In the genomic region with DNA sequence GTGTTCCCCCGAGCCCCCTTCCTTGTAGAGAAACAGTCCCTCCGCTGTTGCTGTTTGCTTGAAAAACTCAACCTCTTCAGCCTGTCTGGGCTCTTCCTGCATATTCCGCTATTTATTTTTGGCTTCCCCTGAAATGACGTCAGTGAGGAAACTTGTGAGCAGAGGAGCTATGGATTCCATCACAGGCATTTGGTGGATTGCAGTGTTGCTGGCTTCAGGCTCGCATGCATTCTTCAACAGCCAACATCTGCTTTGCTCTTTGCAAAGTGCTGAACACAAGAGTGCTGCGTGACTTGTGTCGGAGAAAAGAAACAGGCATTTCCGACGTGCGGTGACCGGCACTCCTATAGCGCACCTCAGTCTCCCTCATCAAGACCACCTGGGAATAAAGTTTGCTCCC, we compare ENCODE assay signal across 12 cellular contexts.
DNase-seq lines count a peak whose midpoint lies in the region; ATAC-seq and TF ChIP-seq lines count a peak whose summit lies in the region.
"Had no signal": no experiment of that assay in that cellular context is flagged by ENCODE, and none has a peak within 500 bp of the region (broad histone marks: within the 10 kb centered on the region; RNA-seq: fewer than 3 reads in every experiment).

No MANE protein-coding gene starts in this region.

- H3K4me3 ChIP-seq in WI38 (ENCODE audit: low read depth, low read length) (peak overlapping the region; percentile 20), cardiac muscle cell (no peak overlapping the region), ovary (no peak overlapping the region), osteoblast (ENCODE audit: insufficient read depth, low read length) (no peak overlapping the region)

- WGBS in ovary, 3 donors: 29 to 32% (median 29%) methylated on average over 12 of the region's 12 CpGs

- DNase-seq in AG08396 (ENCODE audit: low spot score) (peak; percentile 74), cardiac muscle cell (ENCODE audit: low read depth in 1 of 2, low spot score in 1 of 2) (peak; percentile 54 to 89), ovary (peak in 3 of 5 donors; percentile 42 to 53 (median 44)), OCI-M1 (lab: John Stamatoyannopoulos, UW) (no peak), osteoblast (ENCODE audit: insufficient read length, low spot score, missing footprints) (no peak)
- DNase-seq in stimulated activated CD4-positive, alpha-beta T cell treated with anti-CD3 and anti-CD28 coated beads, Interleukin-4, amount 100 ng/mL, for 4 hours: no peak
- DNase-seq: activated CD4-positive, alpha-beta T cell treated with anti-CD3 and anti-CD28 coated beads, Interleukin-2, amount 50 U/mL, for 48 hours; activated naive CD4-positive, alpha-beta T cell treated with Interleukin-2 at 50 U/mL for 16 hours; naive thymus-derived CD8-positive, alpha-beta T cell had no signal

- H4K20me1 ChIP-seq in osteoblast (ENCODE audit: insufficient read depth, low read length): no peaks in the 10 kb centered on the region

- H3K27me3 ChIP-seq in cardiac muscle cell: no peaks in the 10 kb centered on the region
- H3K27me3 ChIP-seq in ovary: no peaks in the 10 kb centered on the region
- no peaks in the 10 kb centered on the region for H3K27me3 ChIP-seq in osteoblast (ENCODE audit: insufficient read depth, low read length)

- H3K4me2 ChIP-seq in osteoblast (ENCODE audit: insufficient read depth, low read length): no peak overlapping the region

- TF ChIP-seq CTCF in WI38 (IDR thresholded peaks at IDR 0.05; ENCODE audit: low read depth, low read length) (no peak), cardiac muscle cell (IDR thresholded peaks at IDR 0.05; ENCODE audit: low read depth, low read length) (no peak), ovary (IDR thresholded peaks at IDR 0.05) (no peak), osteoblast (IDR thresholded peaks at IDR 0.05; ENCODE audit: extremely low read depth, low read depth, low read length) (no peak)

- no peak for TF ChIP-seq EP300 in ovary (IDR thresholded peaks at IDR 0.05)

- no peak overlapping the region for H2AFZ ChIP-seq in osteoblast (ENCODE audit: low read length)

- intact Hi-C loops in ovary (cut with DNase I): no loop called here

- H3K36me3 ChIP-seq in cardiac muscle cell: no peaks in the 10 kb centered on the region
- H3K36me3 ChIP-seq in ovary: no peaks in the 10 kb centered on the region
- no peaks in the 10 kb centered on the region for H3K36me3 ChIP-seq in osteoblast (ENCODE audit: insufficient read depth, low read length)

- ATAC-seq in GM21619 (IDR thresholded peaks at IDR 0.05; ENCODE audit: unreplicated experiment): no peak
- ATAC-seq: naive thymus-derived CD8-positive, alpha-beta T cell; stimulated activated memory B cell treated with anti-CD40 and anti-IgM and Interleukin-4, amounts not matched to agents 10 μg/mL and 1 μg/mL and 100 μg/mL, for 72 hours had no signal

- no peaks in the 10 kb centered on the region for H3K79me2 ChIP-seq in osteoblast (ENCODE audit: insufficient read depth, low read length)

- H3K27ac ChIP-seq in cardiac muscle cell (peak overlapping the region; percentile 51), ovary (peak overlapping the region in 1 of 2 donors; percentile 75), osteoblast (ENCODE audit: low read depth, low read length) (no peak overlapping the region)

- peaks cover 14% of the 10 kb centered on the region for H3K4me1 ChIP-seq in cardiac muscle cell (ENCODE audit: low read depth)
- H3K4me1 ChIP-seq in ovary (ENCODE audit: insufficient read depth): peaks cover 13% of the 10 kb centered on the region
- H3K4me1 ChIP-seq in osteoblast (ENCODE audit: insufficient read depth, low read length): no peaks in the 10 kb centered on the region

- no peaks in the 10 kb centered on the region for H3K9me3 ChIP-seq in cardiac muscle cell (ENCODE audit: low read depth)
- H3K9me3 ChIP-seq in ovary: no peaks in the 10 kb centered on the region
- no peaks in the 10 kb centered on the region for H3K9me3 ChIP-seq in osteoblast (ENCODE audit: low read depth, low read length)

- no peak for TF ChIP-seq POLR2A in ovary (IDR thresholded peaks at IDR 0.05)

Comparison
In these comparisons a context has a peak if more than half of its experiments do, and no peak if none do; other contexts are left out.
1. DNase-seq: peak in AG08396 (single experiment), cardiac muscle cell (2 of 2) and ovary (3 of 5); none in stimulated activated CD4-positive, alpha-beta T cell treated with anti-CD3 and anti-CD28 coated beads, Interleukin-4, amount 100 ng/mL, for 4 hours (0 of 2), OCI-M1 (single experiment) and osteoblast (single experiment).